24 cellular contexts compared by ENCODE assay signal in genomic region chr21:25577765-25578069, GRCh38. TPM values are rescaled to one million over a fixed set of nuclear protein-coding genes. Genes with fewer than 3 reads are reported as not detected.
DNase-seq lines count a peak whose midpoint lies in the region; ATAC-seq and TF ChIP-seq lines count a peak whose summit lies in the region.
"Had no signal": no experiment of that assay in that cellular context is flagged by ENCODE, and none has a peak within 500 bp of the region (broad histone marks: within the 10 kb centered on the region; RNA-seq: fewer than 3 reads in every experiment).

No MANE protein-coding gene starts in this region.

- TF ChIP-seq POLR2A in esophagus squamous epithelium (IDR thresholded peaks at IDR 0.05), result no peak

- H3K27me3 ChIP-seq in MM.1S (replicated peaks; ENCODE audit: insufficient read depth, low read length) (no peaks in the 10 kb centered on the region), esophagus squamous epithelium (no peaks in the 10 kb centered on the region)
- H3K27me3 ChIP-seq: esophagus muscularis mucosa, gastrocnemius medialis, sigmoid colon, testis, vagina had no signal

- H3K36me3 ChIP-seq in MM.1S (replicated peaks; ENCODE audit: insufficient read depth, low read length) (no peaks in the 10 kb centered on the region), esophagus squamous epithelium (peaks cover 0 to 34% (median 0%) of the 10 kb centered on the region in 3 donors)
- H3K36me3 ChIP-seq: vagina had no signal

- no peaks in the 10 kb centered on the region for H3K9me2 ChIP-seq in MM.1S (replicated peaks; ENCODE audit: insufficient read depth, low read length)

- WGBS in esophagus squamous epithelium, 2 donors, result 85 to 86% methylated on average over 1 of the region's 1 CpG

- no peak for DNase-seq in activated naive CD4-positive, alpha-beta T cell (lab: John Stamatoyannopoulos, UW)
- peak; percentile 46 to 48 for DNase-seq in activated T-cell treated with anti-CD3 and anti-CD28 coated beads, Interleukin-2, amount 50 U/mL, for 48 hours
- DNase-seq in MM.1S, result no peak
- DNase-seq in effector CD8-positive, alpha-beta T cell (lab: John Stamatoyannopoulos, UW), result no peak
- DNase-seq in esophagus squamous epithelium (lab: John Stamatoyannopoulos, UW), result no peak
- DNase-seq: activated CD4-positive, CD25-positive, alpha-beta regulatory T cell; DMS 273 treated with DMSO at 0.1 percent for 48 hours; effector memory CD8-positive, alpha-beta T cell; gastrocnemius medialis; H9; hippocampal formation; NCI-H1436 treated with DMSO at 0.1 percent for 48 hours; NCI-H524 treated with DMSO at 0.1 percent for 48 hours; posterior cingulate gyrus; RPMI8226; sigmoid colon; testis had no signal

- H3K9ac ChIP-seq in MM.1S (ENCODE audit: low read length), result no peak overlapping the region

- H3K79me2 ChIP-seq in MM.1S (ENCODE audit: low read length), result no peaks in the 10 kb centered on the region

- H3K4me1 ChIP-seq in MM.1S (ENCODE audit: low read length), result peaks cover 31% of the 10 kb centered on the region
- peaks cover 0 to 7% (median 0%) of the 10 kb centered on the region in 3 donors for H3K4me1 ChIP-seq in esophagus squamous epithelium
- H3K4me1 ChIP-seq: gastrocnemius medialis, testis, vagina had no signal

- H3K9me3 ChIP-seq in MM.1S (replicated peaks; ENCODE audit: insufficient read depth, low read length) (no peaks in the 10 kb centered on the region), esophagus squamous epithelium (no peaks in the 10 kb centered on the region)
- H3K9me3 ChIP-seq: esophagus muscularis mucosa, gastrocnemius medialis, sigmoid colon, testis, vagina had no signal

- no peak for TF ChIP-seq CTCF in MM.1S (IDR thresholded peaks at IDR 0.05; ENCODE audit: low read length)
- TF ChIP-seq CTCF in esophagus squamous epithelium (IDR thresholded peaks at IDR 0.05), result no peak

- H3F3A ChIP-seq in MM.1S (ENCODE audit: insufficient read depth, low read length), result peaks cover 23% of the 10 kb centered on the region

- no peaks in the 10 kb centered on the region for H3K9me3 Mint-ChIP-seq in activated naive CD4-positive, alpha-beta T cell treated with anti-CD3 and anti-CD28 coated beads, Interleukin-2, amount 50 U/mL, for 24 hours
- no peaks in the 10 kb centered on the region for H3K9me3 Mint-ChIP-seq in stimulated activated memory B cell treated with anti-CD40 and anti-IgM and Interleukin-4, amounts not matched to agents 10 μg/mL and 1 μg/mL and 100 μg/mL, for 72 hours
- H3K9me3 Mint-ChIP-seq: brain; effector memory CD8-positive, alpha-beta T cell; H9; neural crest cell had no signal

- no peak overlapping the region for H2AFZ ChIP-seq in MM.1S (ENCODE audit: low read length)

- H3K4me3 Mint-ChIP-seq in activated naive CD4-positive, alpha-beta T cell treated with anti-CD3 and anti-CD28 coated beads, Interleukin-2, amount 50 U/mL, for 24 hours, result peak overlapping the region; percentile 96
- peak overlapping the region; percentile 44 for H3K4me3 Mint-ChIP-seq in stimulated activated memory B cell treated with anti-CD40 and anti-IgM and Interleukin-4, amounts not matched to agents 10 μg/mL and 1 μg/mL and 100 μg/mL, for 72 hours
- H3K4me3 Mint-ChIP-seq: brain; effector memory CD8-positive, alpha-beta T cell; H9; neural crest cell had no signal

- H3K4me1 Mint-ChIP-seq in activated naive CD4-positive, alpha-beta T cell treated with anti-CD3 and anti-CD28 coated beads, Interleukin-2, amount 50 U/mL, for 24 hours, result peaks cover 46% of the 10 kb centered on the region
- H3K4me1 Mint-ChIP-seq in stimulated activated memory B cell treated with anti-CD40 and anti-IgM and Interleukin-4, amounts not matched to agents 10 μg/mL and 1 μg/mL and 100 μg/mL, for 72 hours, result peaks cover 65% of the 10 kb centered on the region
- H3K4me1 Mint-ChIP-seq: neural crest cell had no signal

- H3K27ac ChIP-seq in MM.1S (ENCODE audit: low read length) (no peak overlapping the region), esophagus squamous epithelium (no peak overlapping the region)
- H3K27ac ChIP-seq: esophagus muscularis mucosa, gastrocnemius medialis, sigmoid colon, testis, vagina had no signal

- H3K36me3 Mint-ChIP-seq in activated naive CD4-positive, alpha-beta T cell treated with anti-CD3 and anti-CD28 coated beads, Interleukin-2, amount 50 U/mL, for 24 hours, result peaks cover 34% of the 10 kb centered on the region
- peaks cover 64% of the 10 kb centered on the region for H3K36me3 Mint-ChIP-seq in stimulated activated memory B cell treated with anti-CD40 and anti-IgM and Interleukin-4, amounts not matched to agents 10 μg/mL and 1 μg/mL and 100 μg/mL, for 72 hours

- no peaks in the 10 kb centered on the region for H4K20me1 ChIP-seq in MM.1S (ENCODE audit: insufficient read depth, low read length)

- peak overlapping the region; percentile 99 for H3K27ac Mint-ChIP-seq in activated naive CD4-positive, alpha-beta T cell treated with anti-CD3 and anti-CD28 coated beads, Interleukin-2, amount 50 U/mL, for 24 hours
- peak overlapping the region; percentile 94 for H3K27ac Mint-ChIP-seq in stimulated activated memory B cell treated with anti-CD40 and anti-IgM and Interleukin-4, amounts not matched to agents 10 μg/mL and 1 μg/mL and 100 μg/mL, for 72 hours
- H3K27ac Mint-ChIP-seq: brain, H9 had no signal

- intact Hi-C loops in esophagus squamous epithelium (cut with DNase I), result no loop called here

- peak; percentile 6 for ATAC-seq in HG03196 (IDR thresholded peaks at IDR 0.05; ENCODE audit: unreplicated experiment)
- no peak for ATAC-seq in stimulated activated memory B cell treated with anti-CD40 and anti-IgM and Interleukin-4, amounts not matched to agents 10 μg/mL and 1 μg/mL and 100 μg/mL, for 72 hours
- ATAC-seq: effector memory CD8-positive, alpha-beta T cell; gastrocnemius medialis had no signal

- H3K4me2 ChIP-seq in MM.1S (ENCODE audit: low read depth, low read length), result no peak overlapping the region

- H3K27me3 Mint-ChIP-seq in activated naive CD4-positive, alpha-beta T cell treated with anti-CD3 and anti-CD28 coated beads, Interleukin-2, amount 50 U/mL, for 24 hours, result no peaks in the 10 kb centered on the region
- H3K27me3 Mint-ChIP-seq in stimulated activated memory B cell treated with anti-CD40 and anti-IgM and Interleukin-4, amounts not matched to agents 10 μg/mL and 1 μg/mL and 100 μg/mL, for 72 hours, result no peaks in the 10 kb centered on the region
- H3K27me3 Mint-ChIP-seq: brain; effector memory CD8-positive, alpha-beta T cell had no signal

- H3K4me3 ChIP-seq in MM.1S (ENCODE audit: low read length) (no peak overlapping the region), esophagus squamous epithelium (no peak overlapping the region)
- H3K4me3 ChIP-seq: esophagus muscularis mucosa, gastrocnemius medialis, sigmoid colon, testis, vagina had no signal

RNA-seq across cellular contexts. Expression of gene MRPL39, which starts 29.6 kb away (rescaled TPM):
- 10 to 100 TPM; 12.5 to 30.5 (median 28.1) TPM for total RNA-seq in esophagus squamous epithelium

Comparison
In these comparisons a context has a peak if more than half of its experiments do, and no peak if none do; other contexts are left out.
1. DNase-seq: peak in activated T-cell treated with anti-CD3 and anti-CD28 coated beads, Interleukin-2, amount 50 U/mL, for 48 hours (2 of 2); none in activated naive CD4-positive, alpha-beta T cell (0 of 4), MM.1S (single experiment), effector CD8-positive, alpha-beta T cell (single experiment) and esophagus squamous epithelium (single experiment).